Comparison of ENCODE assay signal across 1 cellular context in the genomic region with DNA sequence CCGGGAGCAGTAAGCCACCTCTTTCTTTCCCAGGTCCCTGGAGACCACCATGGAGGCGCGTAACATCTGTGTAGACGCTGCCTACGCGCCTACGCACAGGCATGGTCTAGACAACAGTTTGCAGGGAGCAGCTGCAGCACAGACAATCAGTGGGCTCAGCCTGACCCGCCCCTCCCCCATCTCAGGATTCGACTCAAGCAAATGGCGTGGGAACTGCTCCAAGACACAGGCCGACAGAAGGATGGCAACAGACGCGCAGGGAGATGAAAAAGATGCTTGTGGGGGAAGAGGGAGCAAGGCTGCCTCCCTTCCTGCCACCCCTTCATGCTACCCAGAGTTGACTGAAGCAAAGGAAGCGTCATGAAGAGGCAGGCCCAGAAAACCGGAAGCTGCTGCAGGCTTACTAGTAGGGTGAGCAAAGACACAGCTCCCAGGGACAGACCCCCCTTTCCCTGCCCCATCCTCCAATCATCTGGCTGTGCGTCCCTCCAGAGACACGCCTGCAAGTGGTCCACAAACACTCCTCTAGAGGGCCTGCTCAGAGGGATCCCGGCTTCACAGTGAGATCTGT.
TF ChIP-seq lines count a peak whose summit lies in the region.

No MANE protein-coding gene starts in this region.

TF ChIP-seq in endothelial cell of umbilical vein, 7 proteins besides CTCF, POLR2A, EP300 and RAD21 (continued from another document):
- TF ChIP-seq, protein P1, sequence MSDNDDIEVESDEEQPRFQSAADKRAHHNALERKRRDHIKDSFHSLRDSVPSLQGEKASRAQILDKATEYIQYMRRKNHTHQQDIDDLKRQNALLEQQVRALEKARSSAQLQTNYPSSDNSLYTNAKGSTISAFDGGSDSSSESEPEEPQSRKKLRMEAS (IDR thresholded peaks at IDR 0.05; ENCODE audit: insufficient read depth, insufficient read length), result no peak
- TF ChIP-seq FOS (IDR thresholded peaks at IDR 0.05; ENCODE audit: borderline replicate concordance, insufficient read depth, low read length) (no peak), GATA2 (IDR thresholded peaks at IDR 0.05; ENCODE audit: insufficient read depth, insufficient read length, low read depth, low read length) (no peak)
